Comparison of ENCODE assay signal across 14 cellular contexts in genomic region chr6:170096191-170096802, GRCh38.
DNase-seq lines count a peak whose midpoint lies in the region; ATAC-seq and TF ChIP-seq lines count a peak whose summit lies in the region.
"Had no signal": no experiment of that assay in that cellular context is flagged by ENCODE, and none has a peak within 500 bp of the region (broad histone marks: within the 10 kb centered on the region; RNA-seq: fewer than 3 reads in every experiment).

No MANE protein-coding gene starts in this region.

- no peak overlapping the region for H3K4me2 ChIP-seq in neuronal stem cell (ENCODE audit: insufficient read depth, low read length, poor library complexity, severe bottlenecking)

- DNase-seq in stimulated activated CD4-positive, alpha-beta T cell treated with anti-CD3 and anti-CD28 coated beads, Interleukin-4, amount 100 ng/mL, for 24 hours, result peak; percentile 1
- DNase-seq in stimulated activated CD4-positive, alpha-beta T cell treated with anti-CD3 and anti-CD28 coated beads, Interleukin-4, amount 100 ng/mL, for 1 hour, result no peak
- DNase-seq in dorsolateral prefrontal cortex, result peak in 6 of 10 donors; percentile 1 to 31 (median 20)
- no peak for DNase-seq in neuronal stem cell (ENCODE audit: low spot score)
- no peak for DNase-seq in NCI-H1930 (lab: John Stamatoyannopoulos, UW)
- no peak for DNase-seq in NCI-H524 (lab: John Stamatoyannopoulos, UW)
- DNase-seq: AML-193; DMS79 treated with DMSO at 0.1 percent for 48 hours; effector memory CD4-positive, alpha-beta T cell; HCEC 1CT had no signal

- H3K27me3 ChIP-seq in dorsolateral prefrontal cortex (no peaks in the 10 kb centered on the region), neuronal stem cell (ENCODE audit: control insufficient read depth in 3 of 3, insufficient read depth in 3 of 3, low read depth in 1 of 3, low read length in 3 of 3) (peaks cover 0 to 9% (median 0%) of the 10 kb centered on the region in 3 experiments)

- no peak overlapping the region for H3K9ac ChIP-seq in neuronal stem cell (ENCODE audit: low read depth, low read length, poor library complexity)

- H3K36me3 ChIP-seq in neuronal stem cell (replicated peaks in 1 of 2; ENCODE audit: control insufficient read depth in 2 of 2, insufficient read depth in 2 of 2, low read length in 2 of 2), result no peaks in the 10 kb centered on the region
- H3K36me3 ChIP-seq: neutrophil had no signal

- WGBS in neuronal stem cell (ENCODE audit: extremely low coverage in 2 of 2, insufficient read length in 2 of 2, insufficient replicate concordance in 1 of 2), 2 donors, result no CpG with 5 or more reads among the region's 23 CpGs

- peak overlapping the region; percentile 43 for H2AFZ ChIP-seq in neuronal stem cell (ENCODE audit: low read length)

- H2BK12ac ChIP-seq in neuronal stem cell (ENCODE audit: low read length), result no peak overlapping the region

- no peak overlapping the region for H3K14ac ChIP-seq in neuronal stem cell (ENCODE audit: low read length)

- H2BK5ac ChIP-seq in neuronal stem cell (ENCODE audit: low read length), result no peak overlapping the region

- H3K27ac ChIP-seq in dorsolateral prefrontal cortex (no peak overlapping the region), neuronal stem cell (replicated peaks; ENCODE audit: low read length) (no peak overlapping the region)
- H3K27ac ChIP-seq: neutrophil had no signal

- H3K23ac ChIP-seq in neuronal stem cell (ENCODE audit: low read depth, low read length, poor library complexity), result no peak overlapping the region

- intact Hi-C loops in dorsolateral prefrontal cortex (cut with DNase I), result no loop called here

- no peak overlapping the region for H4K8ac ChIP-seq in neuronal stem cell (ENCODE audit: low read depth, low read length)

- ATAC-seq in HG02571 (IDR thresholded peaks at IDR 0.05; ENCODE audit: unreplicated experiment) (no peak), GM18873 (IDR thresholded peaks at IDR 0.05; ENCODE audit: low FRiP score, unreplicated experiment) (no peak)
- ATAC-seq: GM12878 had no signal

- H3K4me3 ChIP-seq in dorsolateral prefrontal cortex, result no peak overlapping the region
- H3K4me3 ChIP-seq in neuronal stem cell (ENCODE audit: low read length in 2 of 2), result no peak overlapping the region
- H3K4me3 ChIP-seq: GM12878 had no signal

- H3K18ac ChIP-seq in neuronal stem cell (ENCODE audit: low read length), result peak overlapping the region; percentile 15

- peak overlapping the region; percentile 65 for H2BK15ac ChIP-seq in neuronal stem cell (ENCODE audit: low read length)

- no peak overlapping the region for H4K91ac ChIP-seq in neuronal stem cell (ENCODE audit: low read depth, low read length, poor library complexity)

- no peaks in the 10 kb centered on the region for H3K79me1 ChIP-seq in neuronal stem cell (ENCODE audit: low read depth, low read length)

- H2BK120ac ChIP-seq in neuronal stem cell (ENCODE audit: low read depth, low read length), result no peak overlapping the region

- peaks cover 0 to 18% of the 10 kb centered on the region in 2 donors for H3K4me1 ChIP-seq in neuronal stem cell (ENCODE audit: control insufficient read depth in 2 of 2, insufficient read depth in 1 of 2, low read depth in 1 of 2, low read length in 2 of 2)

- no peak overlapping the region for H2AK5ac ChIP-seq in neuronal stem cell (ENCODE audit: low read depth, low read length)

- H3K9me3 ChIP-seq in neuronal stem cell (replicated peaks in 1 of 2; ENCODE audit: control insufficient read depth in 2 of 2, insufficient read depth in 1 of 2, low read depth in 1 of 2, low read length in 2 of 2), result no peaks in the 10 kb centered on the region
- H3K9me3 ChIP-seq: neutrophil had no signal

- H3K4ac ChIP-seq in neuronal stem cell (ENCODE audit: low read length), result no peak overlapping the region

- no peak for TF ChIP-seq CTCF in dorsolateral prefrontal cortex (IDR thresholded peaks at IDR 0.05 in 54 of 56, conservative IDR thresholded peaks at IDR 0.05 in 2 of 56; ENCODE audit: low read depth in 1 of 56, partially characterized antibody in 56 of 56)

Comparison
In these comparisons a context has a peak if more than half of its experiments do, and no peak if none do; other contexts are left out.
1. DNase-seq: peak in stimulated activated CD4-positive, alpha-beta T cell treated with anti-CD3 and anti-CD28 coated beads, Interleukin-4, amount 100 ng/mL, for 24 hours (single experiment) and dorsolateral prefrontal cortex (6 of 10); none in stimulated activated CD4-positive, alpha-beta T cell treated with anti-CD3 and anti-CD28 coated beads, Interleukin-4, amount 100 ng/mL, for 1 hour (single experiment), neuronal stem cell (single experiment), NCI-H1930 (0 of 2) and NCI-H524 (0 of 2).